In genomic region chr3:103067963-103068362, GRCh38 we compare ENCODE assay signal across 9 cellular contexts.
"Had no signal": no experiment of that assay in that cellular context is flagged by ENCODE, and none has a peak within 500 bp of the region (broad histone marks: within the 10 kb centered on the region; RNA-seq: fewer than 3 reads in every experiment).

No MANE protein-coding gene starts in this region.

- H3K4me1 Mint-ChIP-seq: IgD-negative memory B cell had no signal

- DNase-seq: IMR-90, KBM-7, KG1 had no signal

- ATAC-seq: HepG2, K562 had no signal

- H3K4me2 ChIP-seq: KMS-11 had no signal

- H3K27me3 Mint-ChIP-seq: IgD-negative memory B cell had no signal

- H3K27ac ChIP-seq: HL-60, KMS-11 had no signal

- H3K27ac Mint-ChIP-seq: IgD-negative memory B cell had no signal

- H3K9ac ChIP-seq: KMS-11 had no signal

- FAIRE-seq: HepG2, HTR-8/SVneo, K562 had no signal

- H3K4me3 ChIP-seq: K562 had no signal

- H3K4me3 Mint-ChIP-seq: IgD-negative memory B cell had no signal

- H3K36me3 Mint-ChIP-seq: IgD-negative memory B cell had no signal
